ENCODE assay signal across 28 cellular contexts in the genomic region with DNA sequence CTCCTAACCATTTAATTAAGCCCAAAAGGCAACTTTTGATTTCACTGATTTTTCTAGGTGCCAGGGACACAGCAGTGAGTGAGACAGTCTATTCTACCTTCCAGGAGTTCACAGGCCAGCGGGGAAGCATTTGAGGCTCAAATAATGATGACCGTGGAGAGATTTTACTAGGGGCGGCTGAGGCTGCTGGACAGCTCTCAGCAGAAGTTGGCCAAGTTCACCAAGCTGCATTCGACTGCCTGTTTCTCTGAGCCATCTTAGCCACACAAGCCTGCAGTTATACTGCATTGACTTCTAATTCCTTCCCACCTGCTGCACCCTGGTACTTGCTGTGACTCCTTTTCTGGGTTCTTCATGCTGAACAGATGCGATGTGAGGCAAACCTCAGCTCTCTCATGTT.
DNase-seq lines count a peak whose midpoint lies in the region; ATAC-seq and TF ChIP-seq lines count a peak whose summit lies in the region.
"Had no signal": no experiment of that assay in that cellular context is flagged by ENCODE, and none has a peak within 500 bp of the region (broad histone marks: within the 10 kb centered on the region; RNA-seq: fewer than 3 reads in every experiment).

No MANE protein-coding gene starts in this region.

- H3K4me1 ChIP-seq in breast epithelium = no peaks in the 10 kb centered on the region
- H3K4me1 ChIP-seq in effector memory CD4-positive, alpha-beta T cell (ENCODE audit: control insufficient read depth, insufficient read depth, low read length, poor library complexity, severe bottlenecking) = no peaks in the 10 kb centered on the region

- TF ChIP-seq POLR2A in breast epithelium (IDR thresholded peaks at IDR 0.05) = no peak

- H3K4me3 ChIP-seq in breast epithelium = no peak overlapping the region
- no peak overlapping the region for H3K4me3 ChIP-seq in effector memory CD4-positive, alpha-beta T cell (ENCODE audit: insufficient read depth, low read depth, low read length, poor library complexity, severe bottlenecking)
- H3K4me3 ChIP-seq: BLaER1 treated with 17β-estradiol and CSF1 and Interleukin-3, amounts not matched to agents 10 nM and 100 nM; GM12878 had no signal

- intact Hi-C loops in breast epithelium (cut with DNase I; ENCODE audit: low total_unique reads) = no loop called here

- no peaks in the 10 kb centered on the region for H3K36me3 ChIP-seq in breast epithelium
- H3K36me3 ChIP-seq in effector memory CD4-positive, alpha-beta T cell (ENCODE audit: control insufficient read depth, insufficient read depth, low read length) = no peaks in the 10 kb centered on the region
- H3K36me3 ChIP-seq: BLaER1 treated with 17β-estradiol and CSF1 and Interleukin-3, amounts not matched to agents 10 nM and 100 nM had no signal

- H3K27ac ChIP-seq in breast epithelium = no peak overlapping the region
- H3K27ac ChIP-seq in effector memory CD4-positive, alpha-beta T cell (ENCODE audit: insufficient read depth, low read length, poor library complexity, severe bottlenecking) = no peak overlapping the region
- H3K27ac ChIP-seq: BLaER1 treated with 17β-estradiol and CSF1 and Interleukin-3, amounts not matched to agents 10 nM and 100 nM; KMS-11; RWPE1 had no signal

- TF ChIP-seq CTCF in breast epithelium (IDR thresholded peaks at IDR 0.05) = no peak

- no peak for ATAC-seq in GM21576 (IDR thresholded peaks at IDR 0.05; ENCODE audit: unreplicated experiment)
- ATAC-seq: GM12878, Panc1 had no signal

- H3K27me3 ChIP-seq in breast epithelium = no peaks in the 10 kb centered on the region
- no peaks in the 10 kb centered on the region for H3K27me3 ChIP-seq in effector memory CD4-positive, alpha-beta T cell (replicated peaks; ENCODE audit: control insufficient read depth, insufficient read depth, low read length, poor library complexity, severe bottlenecking)
- H3K27me3 ChIP-seq: BLaER1 treated with 17β-estradiol and CSF1 and Interleukin-3, amounts not matched to agents 10 nM and 100 nM had no signal

- H3K9me3 ChIP-seq in breast epithelium = no peaks in the 10 kb centered on the region
- no peaks in the 10 kb centered on the region for H3K9me3 ChIP-seq in effector memory CD4-positive, alpha-beta T cell (ENCODE audit: control insufficient read depth, low read length)
- H3K9me3 ChIP-seq: BLaER1 treated with 17β-estradiol and CSF1 and Interleukin-3, amounts not matched to agents 10 nM and 100 nM had no signal

- in situ Hi-C loops in T47D (cut with HindIII; ENCODE audit: low pct_unique_long_range_greater_than_20kb, low sequenced_read_pairs) = no loop called here

- DNase-seq in T47D (ENCODE audit: low read depth in 1 of 2, low spot score in 1 of 2) (peak; percentile 27 to 37), breast epithelium (ENCODE audit: low spot score in 2 of 2) (no peak), NCI-H2227 treated with DMSO at 0.1 percent for 48 hours (lab: John Stamatoyannopoulos, UW) (peak; percentile 22), iPS-NIHi7 (ENCODE audit: extremely low spot score) (peak; percentile 53), NCI-H526 treated with DMSO at 0.1 percent for 48 hours (lab: John Stamatoyannopoulos, UW) (no peak)
- DNase-seq in stimulated activated CD4-positive, alpha-beta T cell treated with anti-CD3 and anti-CD28 coated beads, Interleukin-1b, Interleukin-23, amount 100 ng/mL, for 48 hours = no peak
- DNase-seq in effector memory CD4-positive, alpha-beta T cell = no peak
- DNase-seq: 8988T; ACHN; AML-193; CD4-positive, alpha-beta T cell; COR-L47; DMS53; EL; GDM1; H7; HFFc6; IMR-90; MM.1S; NCI-H2029; NCI-H69; SHP77 had no signal

Comparison
In these comparisons a context has a peak if more than half of its experiments do, and no peak if none do; other contexts are left out.
1. DNase-seq: peak in T47D (2 of 2), NCI-H2227 treated with DMSO at 0.1 percent for 48 hours (single experiment) and iPS-NIHi7 (single experiment); none in breast epithelium (0 of 2), stimulated activated CD4-positive, alpha-beta T cell treated with anti-CD3 and anti-CD28 coated beads, Interleukin-1b, Interleukin-23, amount 100 ng/mL, for 48 hours (single experiment), effector memory CD4-positive, alpha-beta T cell (0 of 3) and NCI-H526 treated with DMSO at 0.1 percent for 48 hours (single experiment).